ENCODE assay signal across 26 cellular contexts in the genomic region with DNA sequence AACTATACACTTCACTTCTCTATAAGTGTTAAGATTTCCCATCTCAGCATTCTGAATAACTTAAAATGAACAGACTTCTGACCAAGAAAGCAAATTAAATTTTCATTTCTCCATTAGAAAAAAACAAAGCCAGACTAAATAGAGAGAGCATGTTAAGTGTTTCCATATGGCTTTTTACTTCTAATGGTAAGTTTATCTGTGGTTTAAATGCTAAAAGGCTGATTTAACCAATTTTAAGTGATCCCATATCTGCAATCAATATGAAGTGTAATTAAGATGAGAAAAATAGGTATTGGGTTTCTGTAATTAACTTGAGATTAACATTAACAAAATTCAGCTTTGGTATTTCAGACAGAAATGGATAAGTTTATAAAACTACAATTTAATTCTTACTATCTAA.
"Had no signal": no experiment of that assay in that cellular context is flagged by ENCODE, and none has a peak within 500 bp of the region (broad histone marks: within the 10 kb centered on the region; RNA-seq: fewer than 3 reads in every experiment).

No MANE protein-coding gene starts in this region.

- H3K27me3 Mint-ChIP-seq: activated CD4-positive, alpha-beta memory T cell treated with anti-CD3 and anti-CD28 coated beads, Interleukin-2, amount 10 ng/mL, durations not matched to agents 7 days and 5 days; activated CD4-positive, alpha-beta T cell treated with anti-CD3 and anti-CD28 coated beads, Interleukin-2, amount 10 ng/mL, durations not matched to agents 7 days and 5 days; activated naive CD8-positive, alpha-beta T cell had no signal

- H3K27ac Mint-ChIP-seq: activated CD4-positive, alpha-beta memory T cell treated with anti-CD3 and anti-CD28 coated beads, Interleukin-2, amount 10 ng/mL, durations not matched to agents 7 days and 5 days; activated CD4-positive, alpha-beta T cell treated with anti-CD3 and anti-CD28 coated beads, Interleukin-2, amount 10 ng/mL, durations not matched to agents 7 days and 5 days; activated naive CD8-positive, alpha-beta T cell had no signal

- H3K4me3 Mint-ChIP-seq: activated CD4-positive, alpha-beta memory T cell treated with anti-CD3 and anti-CD28 coated beads, Interleukin-2, amount 10 ng/mL, durations not matched to agents 7 days and 5 days; activated CD4-positive, alpha-beta T cell treated with anti-CD3 and anti-CD28 coated beads, Interleukin-2, amount 10 ng/mL, durations not matched to agents 7 days and 5 days; activated naive CD8-positive, alpha-beta T cell had no signal

- H3K9me3 Mint-ChIP-seq: activated CD4-positive, alpha-beta memory T cell treated with anti-CD3 and anti-CD28 coated beads, Interleukin-2, amount 10 ng/mL, durations not matched to agents 7 days and 5 days; activated CD4-positive, alpha-beta T cell treated with anti-CD3 and anti-CD28 coated beads, Interleukin-2, amount 10 ng/mL, durations not matched to agents 7 days and 5 days had no signal

- H3K27ac ChIP-seq: cardiac muscle cell, Peyer's patch, RWPE1, SJCRH30, VCaP had no signal

- H3K36me3 ChIP-seq: brain microvascular endothelial cell, cardiac muscle cell, Peyer's patch, SJCRH30 had no signal

- H3K9me3 ChIP-seq: Peyer's patch, SJCRH30 had no signal

- H3K27me3 ChIP-seq: brain microvascular endothelial cell, cardiac muscle cell, Peyer's patch, SJCRH30 had no signal

- H3K4me1 ChIP-seq: SJCRH30 had no signal

- DNase-seq: activated CD4-positive, alpha-beta memory T cell treated with anti-CD3 and anti-CD28 coated beads, Interleukin-2, amount 10 ng/mL, durations not matched to agents 7 days and 5 days; activated CD4-positive, alpha-beta T cell treated with anti-CD3 and anti-CD28 coated beads, Interleukin-2, amount 10 ng/mL, durations not matched to agents 7 days and 5 days; activated CD4-positive, CD25-positive, alpha-beta regulatory T cell; activated effector memory CD4-positive, alpha-beta T cell treated with Interleukin-2 at 50 U/mL for 16 hours; activated naive CD4-positive, alpha-beta T cell; activated T-cell treated with anti-CD3 and anti-CD28 coated beads for 4 hours; brain microvascular endothelial cell; cerebellar nuclear complex; MM.1S; NCI-H1105; NCI-H1436; NCI-H1694 treated with DMSO at 0.1 percent for 48 hours; NCI-H2029 treated with DMSO at 0.1 percent for 48 hours; NCI-H345; NCI-H510A treated with DMSO at 0.1 percent for 48 hours; NCI-H69; NK-92 treated with Interleukin-12 subunit alpha and Interleukin-12 subunit beta, amount 100 ng/mL, for 24 hours; Peyer's patch; Right ventricle myocardium superior; SJCRH30; T-helper 2 cell; T1000 had no signal

- H3K4me3 ChIP-seq: cardiac muscle cell, Peyer's patch, SJCRH30 had no signal
